Comparison of ENCODE assay signal across 8 cellular contexts in genomic region chr6:159008656-159009288, GRCh38. TPM values are rescaled to one million over a fixed set of nuclear protein-coding genes. Genes with fewer than 3 reads are reported as not detected.
DNase-seq lines count a peak whose midpoint lies in the region; ATAC-seq and TF ChIP-seq lines count a peak whose summit lies in the region.

No MANE protein-coding gene starts in this region.

- no peak overlapping the region for H2BK5ac ChIP-seq in mesenchymal stem cell (ENCODE audit: low read depth, low read length, poor library complexity, severe bottlenecking)

- 75% methylated on average over 6 of the region's 10 CpGs for WGBS in mammary epithelial cell (ENCODE audit: low coverage, missing lambda C conversion rate)
- WGBS in mesenchymal stem cell: 97% methylated on average over 9 of the region's 10 CpGs

- H2AK5ac ChIP-seq in mesenchymal stem cell (ENCODE audit: low read length, severe bottlenecking): no peak overlapping the region

- ATAC-seq in activated CD4-positive, CD25-positive, alpha-beta regulatory T cell treated with anti-CD3 and anti-CD28 coated beads, Interleukin-2, amount 50 U/mL, for 24 hours: peak; percentile 77 to 78

- CTCF ChIA-PET in mammary epithelial cell (lab: Charles Lee; ENCODE audit: low non-redundant PET): interaction anchor here (0.5 to 1.3 kb wide), 3 partner anchors 125 to 647 kb away, joined by 4 to 13 read pairs (median 5); no protein-coding TSS in a partner anchor

- no peaks in the 10 kb centered on the region for H3K4me1 ChIP-seq in mammary epithelial cell (ENCODE audit: insufficient read depth, low read length)
- H3K4me1 ChIP-seq in mesenchymal stem cell (ENCODE audit: control insufficient read depth, insufficient read depth, low read depth, low read length): no peaks in the 10 kb centered on the region

- H4K8ac ChIP-seq in mesenchymal stem cell (ENCODE audit: low read length): no peak overlapping the region

- peak; percentile 50 to 55 for TF ChIP-seq CTCF in mammary epithelial cell (conservative IDR thresholded peaks at IDR 0.05 in 1 of 2, IDR thresholded peaks at IDR 0.05 in 1 of 2; ENCODE audit: extremely low read depth in 1 of 2, insufficient read depth in 1 of 2, low read depth in 1 of 2, low read length in 2 of 2)

- BruUV-seq in mammary epithelial cell (replicated peaks; lab: Mats Ljungman, UMichigan): no TSS peak

- H2BK15ac ChIP-seq in mesenchymal stem cell (ENCODE audit: low read depth, poor library complexity, severe bottlenecking): no peak overlapping the region

- DNase-seq in activated CD4-positive, CD25-positive, alpha-beta regulatory T cell treated with anti-CD3 and anti-CD28 coated beads, Interleukin-2, amount 50 U/mL, for 72 hours: no peak
- peak; percentile 38 for DNase-seq in H7
- DNase-seq in NCI-H69 (lab: John Stamatoyannopoulos, UW): peak; percentile 47
- DNase-seq in mammary epithelial cell: peak; percentile 45
- DNase-seq in mesenchymal stem cell: peak; percentile 38
- no peak for DNase-seq in SK-N-DZ (ENCODE audit: low spot score)
- DNase-seq in GF-D8 (lab: John Stamatoyannopoulos, UW): no peak

- no peak overlapping the region for H3K18ac ChIP-seq in mesenchymal stem cell (ENCODE audit: low read depth in 1 of 2, low read length in 2 of 2)

- no peak overlapping the region for H4K91ac ChIP-seq in mesenchymal stem cell (ENCODE audit: low read length)

- H2BK120ac ChIP-seq in mesenchymal stem cell (ENCODE audit: low read depth, low read length): no peak overlapping the region

- H3K4me2 ChIP-seq in mammary epithelial cell (ENCODE audit: insufficient read depth, low read depth, low read length): no peak overlapping the region
- no peak overlapping the region for H3K4me2 ChIP-seq in mesenchymal stem cell (ENCODE audit: low read length, poor library complexity, severe bottlenecking)

- H3K27ac ChIP-seq in mammary epithelial cell (ENCODE audit: insufficient read depth, low read depth, low read length) (no peak overlapping the region), mesenchymal stem cell (ENCODE audit: low read length, poor library complexity, severe bottlenecking) (no peak overlapping the region)

- H3K4me3 ChIP-seq in H7 (ENCODE audit: insufficient read depth, low read depth, low read length): no peak overlapping the region
- no peak overlapping the region for H3K4me3 ChIP-seq in mammary epithelial cell (replicated peaks in 1 of 3; ENCODE audit: insufficient read depth in 1 of 3, low read depth in 2 of 3, low read length in 3 of 3)
- H3K4me3 ChIP-seq in mesenchymal stem cell (ENCODE audit: insufficient read depth in 1 of 2, low read depth in 1 of 2, low read length in 2 of 2): no peak overlapping the region

- no peaks in the 10 kb centered on the region for H3K27me3 ChIP-seq in H7 (ENCODE audit: control insufficient read depth, insufficient read depth, low read length)
- no peaks in the 10 kb centered on the region for H3K27me3 ChIP-seq in mammary epithelial cell (ENCODE audit: insufficient read depth, low read length)
- H3K27me3 ChIP-seq in mesenchymal stem cell (ENCODE audit: control insufficient read depth in 1 of 2, insufficient read depth in 1 of 2, low read length in 2 of 2): no peaks in the 10 kb centered on the region

- no peak overlapping the region for H3K23ac ChIP-seq in mesenchymal stem cell (ENCODE audit: low read length in 2 of 2)

- H4K20me1 ChIP-seq in mammary epithelial cell (ENCODE audit: insufficient read depth, low read length): no peaks in the 10 kb centered on the region

- no peaks in the 10 kb centered on the region for H3K79me2 ChIP-seq in mammary epithelial cell (ENCODE audit: insufficient read depth, low read length)

- H3K14ac ChIP-seq in mesenchymal stem cell (ENCODE audit: low read length in 2 of 2): no peak overlapping the region

- no peak overlapping the region for H3K4ac ChIP-seq in mesenchymal stem cell (ENCODE audit: low read depth in 1 of 2, low read length in 2 of 2)

- no peaks in the 10 kb centered on the region for H3K79me1 ChIP-seq in mesenchymal stem cell (replicated peaks; ENCODE audit: low read length, poor library complexity, severe bottlenecking)

- H2BK12ac ChIP-seq in mesenchymal stem cell (ENCODE audit: low read length in 2 of 2): no peak overlapping the region

- H3K9me3 ChIP-seq in mammary epithelial cell (replicated peaks; ENCODE audit: insufficient read depth, low read length) (no peaks in the 10 kb centered on the region), mesenchymal stem cell (ENCODE audit: control insufficient read depth, low read length) (no peaks in the 10 kb centered on the region)

- dilution Hi-C loops in mammary epithelial cell (cut with HindIII; ENCODE audit: low sequenced_read_pairs): loop anchor here (5.0 kb wide), 2 partner anchors 34 to 99 kb away; partner anchors contain the start of gene TAGAP

- in situ Hi-C loops in mammary epithelial cell (cut with MboI; ENCODE audit: low sequenced_read_pairs in 2 of 2): loop anchor here (10.0 kb wide), 1 partner anchor 96 kb away; no protein-coding TSS in a partner anchor

- no peaks in the 10 kb centered on the region for H3K36me3 ChIP-seq in H7 (replicated peaks; ENCODE audit: control insufficient read depth, insufficient read depth, low read length)
- no peaks in the 10 kb centered on the region for H3K36me3 ChIP-seq in mammary epithelial cell (ENCODE audit: insufficient read depth, low read length)
- H3K36me3 ChIP-seq in mesenchymal stem cell (ENCODE audit: control insufficient read depth in 1 of 2, insufficient read depth in 2 of 2, low read depth in 1 of 2, low read length in 2 of 2): no peaks in the 10 kb centered on the region

- H3K9ac ChIP-seq in mammary epithelial cell (ENCODE audit: insufficient read depth, low read length): no peak overlapping the region
- no peak overlapping the region for H3K9ac ChIP-seq in mesenchymal stem cell (ENCODE audit: low read length)

- H2AFZ ChIP-seq in mammary epithelial cell (ENCODE audit: low read depth, low read length) (no peak overlapping the region), mesenchymal stem cell (ENCODE audit: low read depth, low read length) (no peak overlapping the region)

- intact Hi-C loops in mammary epithelial cell (cut with micrococcal nuclease): loop anchor here (1.0 kb wide), 4 partner anchors 34 to 143 kb away; no protein-coding TSS in a partner anchor

RNA-seq across cellular contexts. Expression of gene RSPH3, which starts 8.8 kb away (rescaled TPM):
- total RNA-seq in H7 (2014; rRNA removed; shearing (Covaris generic)): 2.5 and 2.6 TPM in 2 replicates
- total RNA-seq in mammary epithelial cell: 10 to 100 TPM; 12.2 to 15.6 TPM
- polyA plus RNA-seq in mammary epithelial cell: 2.8 TPM
- polyA minus RNA-seq in mammary epithelial cell: 5.1 TPM
- 6.8 TPM for polyA plus RNA-seq in mesenchymal stem cell (2013, experiment 1 of 2)
- polyA plus RNA-seq in mesenchymal stem cell (2013, experiment 2 of 2): 6.8 TPM
- 0.96 and 1.5 TPM in 2 replicates for polyA plus RNA-seq in SK-N-DZ (2014; cell fraction: cytosol; rRNA removed)
- polyA plus RNA-seq in SK-N-DZ (2014; cell fraction: nucleus; rRNA removed): 0.67 and 0.84 TPM in 2 replicates

RNA-seq across cellular contexts. Expression of gene TAGAP, which starts 36.0 kb away (rescaled TPM):
- total RNA-seq in H7 (2014; rRNA removed; shearing (Covaris generic)): not detected in 2 replicates
- under 1 TPM in 1 of 2 donors, not detected in 1; 0.33 TPM for total RNA-seq in mammary epithelial cell
- 0.11 TPM for polyA plus RNA-seq in mammary epithelial cell
- 1.6 TPM for polyA minus RNA-seq in mammary epithelial cell
- polyA plus RNA-seq in mesenchymal stem cell (2013, experiment 1 of 2): 0.03 TPM
- not detected for polyA plus RNA-seq in mesenchymal stem cell (2013, experiment 2 of 2)
- not detected in 2 replicates for polyA plus RNA-seq in SK-N-DZ (2014; cell fraction: cytosol; rRNA removed)
- not detected in 2 replicates for polyA plus RNA-seq in SK-N-DZ (2014; cell fraction: nucleus; rRNA removed)

Comparison
In these comparisons a context has a peak if more than half of its experiments do, and no peak if none do; other contexts are left out.
1. DNase-seq: peak in H7 (single experiment), NCI-H69 (single experiment), mammary epithelial cell (single experiment) and mesenchymal stem cell (single experiment); none in activated CD4-positive, CD25-positive, alpha-beta regulatory T cell treated with anti-CD3 and anti-CD28 coated beads, Interleukin-2, amount 50 U/mL, for 72 hours (single experiment), SK-N-DZ (single experiment) and GF-D8 (single experiment).